In the genomic region with DNA sequence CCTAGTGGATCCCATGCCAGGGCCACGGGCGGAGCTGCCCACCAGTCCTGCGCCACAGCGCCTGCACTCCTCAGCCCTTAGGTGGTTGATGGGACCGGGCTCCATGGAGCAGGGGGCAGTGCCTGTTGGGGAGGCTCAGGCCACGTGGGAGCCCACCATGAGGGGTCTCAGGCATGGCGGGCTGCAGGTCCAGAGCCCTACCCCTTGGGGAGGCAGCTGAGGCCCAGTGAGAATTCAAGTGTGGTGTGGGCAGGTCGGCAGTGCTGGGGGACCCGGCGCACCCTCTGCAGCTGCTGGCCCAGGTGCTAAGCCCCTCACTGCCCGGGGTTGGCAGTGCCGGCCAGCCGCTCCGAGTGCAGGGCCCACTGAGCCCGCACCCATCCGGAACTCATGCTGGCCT, we compare ENCODE assay signal across 34 cellular contexts.
"Had no signal": no experiment of that assay in that cellular context is flagged by ENCODE, and none has a peak within 500 bp of the region (broad histone marks: within the 10 kb centered on the region; RNA-seq: fewer than 3 reads in every experiment).

No MANE protein-coding gene starts in this region.

- H3K27me3 ChIP-seq: MG63 had no signal

- H3K36me3 ChIP-seq: MG63 had no signal

- H3K4me3 ChIP-seq: MG63 had no signal

- DNase-seq: Karpas-422, Kasumi-1, MG63, MM.1S, MV-4-11, NCI-H1048, NCI-H1092, NCI-H1092 treated with DMSO at 0.1 percent for 48 hours, NCI-H1105, NCI-H1105 treated with DMSO at 0.1 percent for 48 hours, NCI-H1417, NCI-H1417 treated with DMSO at 0.1 percent for 48 hours, NCI-H1436, NCI-H1436 treated with DMSO at 0.1 percent for 48 hours, NCI-H146, NCI-H1694, NCI-H1694 treated with DMSO at 0.1 percent for 48 hours, NCI-H187, NCI-H187 treated with DMSO at 0.1 percent for 48 hours, NCI-H1930, NCI-H2029, NCI-H2029 treated with DMSO at 0.1 percent for 48 hours, NCI-H2081, NCI-H2081 treated with DMSO at 0.1 percent for 48 hours, NCI-H2107, NCI-H2171, NCI-H2171 treated with DMSO at 0.1 percent for 48 hours, NCI-H2227 treated with DMSO at 0.1 percent for 48 hours, NCI-H226, NCI-H345, NCI-H446, NCI-H446 treated with DMSO at 0.1 percent for 48 hours, NCI-H510A, NCI-H510A treated with DMSO at 0.1 percent for 48 hours had no signal
